18 cellular contexts compared by ENCODE assay signal in the genomic region with DNA sequence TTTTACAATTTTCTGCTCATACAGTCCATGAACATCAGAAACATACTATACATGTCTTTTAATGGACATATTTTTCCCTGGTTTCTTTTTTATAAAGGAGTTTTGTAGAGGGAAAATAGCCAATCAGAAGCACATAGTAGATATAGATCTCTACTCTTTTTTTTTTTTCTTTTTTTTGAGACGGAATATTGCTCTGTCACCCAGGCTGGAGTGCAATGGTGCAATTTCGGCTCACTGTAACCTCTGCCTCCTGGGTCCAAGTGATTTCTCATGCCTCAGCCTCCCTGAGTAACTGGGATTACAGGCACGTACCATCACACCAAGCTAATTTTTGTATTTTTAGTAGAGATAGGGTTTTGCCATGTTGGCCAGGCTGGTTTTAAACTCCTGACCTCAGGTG.
"Had no signal": no experiment of that assay in that cellular context is flagged by ENCODE, and none has a peak within 500 bp of the region (broad histone marks: within the 10 kb centered on the region; RNA-seq: fewer than 3 reads in every experiment).

No MANE protein-coding gene starts in this region.

- H3K27ac ChIP-seq: ascending aorta, coronary artery, stomach, vagina, WERI-Rb-1 had no signal

- DNase-seq: activated CD8-positive, alpha-beta memory T cell treated with anti-CD3 and anti-CD28 coated beads, Interleukin-2, amount 50 U/mL, for 4 hours; activated naive CD4-positive, alpha-beta T cell treated with Interleukin-2 at 50 U/mL for 16 hours; erythroblast; foreskin melanocyte; glutamatergic neuron; hypothalamus; kidney; nephron progenitor cell; nucleus accumbens; stimulated activated CD4-positive, alpha-beta T cell treated with anti-CD3 and anti-CD28 coated beads, Interleukin-12 subunit alpha, Interleukin-12 subunit beta, amount 100 ng/mL, for 4 hours; stimulated activated CD4-positive, alpha-beta T cell treated with anti-CD3 and anti-CD28 coated beads, Interleukin-2, amount 100 ng/mL, for 24 hours; stomach; trophoblast cell; WERI-Rb-1 had no signal

- H3K27me3 ChIP-seq: ascending aorta, stomach, vagina had no signal

- H3K4me3 ChIP-seq: ascending aorta, coronary artery, stomach, vagina had no signal

- H3K9me3 ChIP-seq: ascending aorta, stomach, vagina had no signal

- FAIRE-seq: kidney had no signal

- H3K4me3 Mint-ChIP-seq: activated T-helper 1 cell treated with anti-CD3 and anti-CD28 coated beads, Interleukin-12 subunit alpha, Interleukin-12 subunit beta, Interleukin-2, Interleukin-4 antibody, amounts not matched to agents 30 ng/mL and 10 ng/mL and 1 ng/mL, durations not matched to agents 14 hours and 24 hours and 36 hours; nephron progenitor cell had no signal

- H3K9me3 Mint-ChIP-seq: activated T-helper 1 cell treated with anti-CD3 and anti-CD28 coated beads, Interleukin-12 subunit alpha, Interleukin-12 subunit beta, Interleukin-2, Interleukin-4 antibody, amounts not matched to agents 30 ng/mL and 10 ng/mL and 1 ng/mL, durations not matched to agents 14 hours and 24 hours and 36 hours; nephron progenitor cell had no signal

- H3K4me1 ChIP-seq: vagina had no signal

- H3K27ac Mint-ChIP-seq: nephron progenitor cell had no signal

- H3K36me3 ChIP-seq: ascending aorta, stomach, vagina, WERI-Rb-1 had no signal
